In genomic region chr17:62630365-62631085, GRCh38 we compare ENCODE assay signal across 17 cellular contexts. TPM values are rescaled to one million over a fixed set of nuclear protein-coding genes. Genes with fewer than 3 reads are reported as not detected.
A peak's percentile ranks its signal among the peaks of the same experiment; 100 is the strongest.
DNase-seq lines count a peak whose midpoint lies in the region; ATAC-seq and TF ChIP-seq lines count a peak whose summit lies in the region.
"Had no signal": no experiment of that assay in that cellular context is flagged by ENCODE, and none has a peak within 500 bp of the region (broad histone marks: within the 10 kb centered on the region; RNA-seq: fewer than 3 reads in every experiment).

No MANE protein-coding gene starts in this region.

- H2BK120ac ChIP-seq in neuronal stem cell (ENCODE audit: low read depth, low read length): no peak overlapping the region

- peaks cover 46 to 86% (median 73%) of the 10 kb centered on the region in 10 experiments for H3K4me1 ChIP-seq in BLaER1 treated with 17β-estradiol and CSF1 and Interleukin-3, amounts not matched to agents 10 nM and 100 nM
- H3K4me1 ChIP-seq in neuronal stem cell (ENCODE audit: control insufficient read depth in 2 of 2, insufficient read depth in 1 of 2, low read depth in 1 of 2, low read length in 2 of 2) (peaks cover 29 to 39% of the 10 kb centered on the region in 2 donors), BE2C (peaks cover 4% of the 10 kb centered on the region; the same call in 1 of the 2 replicates)

- peak overlapping the region in 4 of 11 experiments; percentile 19 to 91 (median 54); a peak in 5 of 22 replicates for H3K9ac ChIP-seq in BLaER1 treated with 17β-estradiol and CSF1 and Interleukin-3, amounts not matched to agents 10 nM and 100 nM
- H3K9ac ChIP-seq in neuronal stem cell (ENCODE audit: low read depth, low read length, poor library complexity): no peak overlapping the region

- peaks cover 9% of the 10 kb centered on the region for H3K79me1 ChIP-seq in neuronal stem cell (ENCODE audit: low read depth, low read length)

- peaks cover 14 to 73% (median 66%) of the 10 kb centered on the region in 11 experiments; a peak in 21 of 22 replicates for H4K20me1 ChIP-seq in BLaER1 treated with 17β-estradiol and CSF1 and Interleukin-3, amounts not matched to agents 10 nM and 100 nM

- H3K4me2 ChIP-seq in BLaER1 treated with 17β-estradiol and CSF1 and Interleukin-3, amounts not matched to agents 10 nM and 100 nM: peak overlapping the region; percentile 84 to 99 (median 97); a peak in 20 of 22 replicates
- H3K4me2 ChIP-seq in neuronal stem cell (ENCODE audit: insufficient read depth, low read length, poor library complexity, severe bottlenecking): no peak overlapping the region

- no peaks in the 10 kb centered on the region for H3K27me3 ChIP-seq in BLaER1 treated with 17β-estradiol and CSF1 and Interleukin-3, amounts not matched to agents 10 nM and 100 nM
- H3K27me3 ChIP-seq in neuronal stem cell (ENCODE audit: control insufficient read depth in 3 of 3, insufficient read depth in 3 of 3, low read depth in 1 of 3, low read length in 3 of 3) (no peaks in the 10 kb centered on the region), BE2C (no peaks in the 10 kb centered on the region)

- peaks cover 0 to 55% (median 12%) of the 10 kb centered on the region in 11 experiments; a peak in 16 of 22 replicates for H3K36me3 ChIP-seq in BLaER1 treated with 17β-estradiol and CSF1 and Interleukin-3, amounts not matched to agents 10 nM and 100 nM
- H3K36me3 ChIP-seq in neuronal stem cell (replicated peaks in 1 of 2; ENCODE audit: control insufficient read depth in 2 of 2, insufficient read depth in 2 of 2, low read length in 2 of 2) (peaks cover 0 to 27% of the 10 kb centered on the region in 2 donors), BE2C (no peaks in the 10 kb centered on the region)

- no peak for ATAC-seq in HG03378 (IDR thresholded peaks at IDR 0.05; ENCODE audit: unreplicated experiment)
- no peak for ATAC-seq in GM18502 (IDR thresholded peaks at IDR 0.05; ENCODE audit: poor library complexity, unreplicated experiment)
- ATAC-seq: esophagus mucosa had no signal

- no peak overlapping the region for H2BK12ac ChIP-seq in neuronal stem cell (ENCODE audit: low read length)

- no peak overlapping the region for H4K91ac ChIP-seq in neuronal stem cell (ENCODE audit: low read depth, low read length, poor library complexity)

- no peak overlapping the region for H3K14ac ChIP-seq in neuronal stem cell (ENCODE audit: low read length)

- H3K27ac ChIP-seq in BLaER1 treated with 17β-estradiol and CSF1 and Interleukin-3, amounts not matched to agents 10 nM and 100 nM: peak overlapping the region in 3 of 11 experiments; percentile 7 to 15 (median 12); a peak in 2 of 22 replicates
- no peak overlapping the region for H3K27ac ChIP-seq in neuronal stem cell (replicated peaks; ENCODE audit: low read length)

- DNase-seq in NCI-H226 (peak; percentile 61), epithelial cell of esophagus (ENCODE audit: low read depth) (peak; percentile 35), neuronal stem cell (ENCODE audit: low spot score) (no peak), D341Med (ENCODE audit: low spot score) (no peak), BE2C (no peak)
- DNase-seq: activated CD4-positive, alpha-beta memory T cell treated with anti-CD3 and anti-CD28 coated beads for 36 hours; activated gamma-delta T cell; CD4-positive, alpha-beta T cell; GDM1; midbrain; NCI-H1105 treated with DMSO at 0.1 percent for 48 hours; NCI-H524 treated with DMSO at 0.1 percent for 48 hours; T1000 had no signal

- H3K4me3 ChIP-seq in BLaER1 treated with 17β-estradiol and CSF1 and Interleukin-3, amounts not matched to agents 10 nM and 100 nM: peak overlapping the region in 4 of 10 experiments; percentile 92 to 97 (median 95); a peak in 7 of 20 replicates
- no peak overlapping the region for H3K4me3 ChIP-seq in epithelial cell of esophagus (ENCODE audit: low read length)
- no peak overlapping the region for H3K4me3 ChIP-seq in neuronal stem cell (ENCODE audit: low read length in 2 of 2)
- no peak overlapping the region for H3K4me3 ChIP-seq in BE2C (ENCODE audit: low read depth, low read length)

- H2AFZ ChIP-seq in neuronal stem cell (ENCODE audit: low read length): no peak overlapping the region

- H4K8ac ChIP-seq in neuronal stem cell (ENCODE audit: low read depth, low read length): no peak overlapping the region

- no CpG with 5 or more reads among the region's 12 CpGs for WGBS in neuronal stem cell (ENCODE audit: extremely low coverage in 2 of 2, insufficient read length in 2 of 2, insufficient replicate concordance in 1 of 2), 2 donors

- no peak overlapping the region for H3K23ac ChIP-seq in neuronal stem cell (ENCODE audit: low read depth, low read length, poor library complexity)

- no peak overlapping the region for H2BK15ac ChIP-seq in neuronal stem cell (ENCODE audit: low read length)

- H3K9me3 ChIP-seq in BLaER1 treated with 17β-estradiol and CSF1 and Interleukin-3, amounts not matched to agents 10 nM and 100 nM (replicated peaks in 1 of 11): no peaks in the 10 kb centered on the region
- H3K9me3 ChIP-seq in neuronal stem cell (replicated peaks in 1 of 2; ENCODE audit: control insufficient read depth in 2 of 2, insufficient read depth in 1 of 2, low read depth in 1 of 2, low read length in 2 of 2) (no peaks in the 10 kb centered on the region), BE2C (no peaks in the 10 kb centered on the region)

- H3K4ac ChIP-seq in neuronal stem cell (ENCODE audit: low read length): no peak overlapping the region

- no peak overlapping the region for H2BK5ac ChIP-seq in neuronal stem cell (ENCODE audit: low read length)

- TF ChIP-seq CTCF in epithelial cell of esophagus (IDR thresholded peaks at IDR 0.05; ENCODE audit: insufficient read depth, low read depth, low read length, missing control alignments) (no peak), BE2C (IDR thresholded peaks at IDR 0.05; ENCODE audit: low read depth, low read length) (no peak)

- H2AK5ac ChIP-seq in neuronal stem cell (ENCODE audit: low read depth, low read length): peak overlapping the region; percentile 11

- H3K18ac ChIP-seq in neuronal stem cell (ENCODE audit: low read length): no peak overlapping the region

RNA-seq across cellular contexts. Expression of gene MRC2, which starts 3.1 kb away (rescaled TPM):
- 31.9 TPM for polyA plus RNA-seq in neuronal stem cell (2013, experiment 1 of 2)
- 33.3 TPM for polyA plus RNA-seq in neuronal stem cell (2013, experiment 2 of 2)
- 8.6 TPM for polyA plus RNA-seq in BE2C (2012; ENCODE audit: insufficient read depth, insufficient read length, low read depth)

Comparison
In these comparisons a context has a peak if more than half of its experiments do, and no peak if none do; other contexts are left out.
1. DNase-seq: peak in NCI-H226 (single experiment) and epithelial cell of esophagus (single experiment); none in neuronal stem cell (single experiment), D341Med (single experiment) and BE2C (single experiment).